Comparison of ENCODE assay signal across 20 cellular contexts in genomic region chr3:155365178-155365783, GRCh38.
A peak's percentile ranks its signal among the peaks of the same experiment; 100 is the strongest.
DNase-seq lines count a peak whose midpoint lies in the region; FAIRE-seq and TF ChIP-seq lines count a peak whose summit lies in the region.
"Had no signal": no experiment of that assay in that cellular context is flagged by ENCODE, and none has a peak within 500 bp of the region (broad histone marks: within the 10 kb centered on the region; RNA-seq: fewer than 3 reads in every experiment).

No MANE protein-coding gene starts in this region.

- no peaks in the 10 kb centered on the region for H3K9me3 ChIP-seq in HEK293 (ENCODE audit: control insufficient read depth, insufficient read depth, low read depth, low read length)
- peaks cover 4% of the 10 kb centered on the region in 2 experiments; a peak in 3 of 4 replicates for H3K9me3 ChIP-seq in H1 (ENCODE audit: insufficient read depth in 2 of 2, low read depth in 1 of 2, low read length in 1 of 2)
- H3K9me3 ChIP-seq in CD8-positive, alpha-beta memory T cell (ENCODE audit: low read length): no peaks in the 10 kb centered on the region
- H3K9me3 ChIP-seq: BE2C had no signal

- H3K4me1 Mint-ChIP-seq in CD8-positive, alpha-beta memory T cell: no peaks in the 10 kb centered on the region
- H3K4me1 Mint-ChIP-seq: CD14-positive monocyte; CD4-positive, alpha-beta memory T cell; IgD-negative memory B cell had no signal

- WGBS in H1 (ENCODE audit: extremely low coverage in 1 of 2, insufficient coverage in 1 of 2, insufficient read length in 1 of 2, insufficient replicate concordance in 2 of 2, low coverage in 1 of 2, low lambda C conversion rate in 2 of 2, missing lambda C conversion rate in 1 of 2), 2 experiments: 90% methylated on average over 1 of the region's 1 CpG; no CpG with 5 or more reads in 1 of the 2 experiments

- no peak for TF ChIP-seq POLR2A in H1 (IDR thresholded peaks at IDR 0.05; ENCODE audit: control extremely low read depth in 1 of 2, low read depth in 2 of 2, low read length in 2 of 2)

- peaks cover 5 to 20% (median 8%) of the 10 kb centered on the region in 5 donors for H3K9me3 Mint-ChIP-seq in CD8-positive, alpha-beta memory T cell
- H3K9me3 Mint-ChIP-seq: HFFc6 had no signal

- FAIRE-seq in G401.6 (lab: Jason Lieb, UNC) (peak; percentile 17), H1 (lab: Jason Lieb, UNC) (no peak)
- FAIRE-seq: GM12891 had no signal

- H3K4ac ChIP-seq in H1 (replicated peaks; ENCODE audit: insufficient read length, low read depth, low read length): no peak overlapping the region

- H2BK15ac ChIP-seq in H1 (ENCODE audit: low read length): no peak overlapping the region

- H2AK5ac ChIP-seq in H1 (ENCODE audit: low read depth, low read length): no peak overlapping the region

- no peak for TF ChIP-seq EP300 in H1 (IDR thresholded peaks at IDR 0.05; ENCODE audit: borderline replicate concordance in 1 of 2, low read depth in 2 of 2, low read length in 2 of 2)

- H4K91ac ChIP-seq in H1 (replicated peaks; ENCODE audit: insufficient read length, low read length): no peak overlapping the region

- no peak overlapping the region for H3K23ac ChIP-seq in H1 (ENCODE audit: insufficient read length)

- peak overlapping the region; percentile 79 for H2BK120ac ChIP-seq in H1 (replicated peaks; ENCODE audit: low read depth, low read length)

- no peaks in the 10 kb centered on the region for H3K4me1 ChIP-seq in HEK293 (ENCODE audit: control insufficient read depth, insufficient read depth, low read length)
- H3K4me1 ChIP-seq in H1 (replicated peaks in 1 of 4; ENCODE audit: control insufficient read depth in 3 of 4, insufficient read depth in 4 of 4, low read length in 3 of 4): peaks cover 0 to 27% (median 19%) of the 10 kb centered on the region in 4 experiments; a peak in 6 of 7 replicates
- no peaks in the 10 kb centered on the region for H3K4me1 ChIP-seq in CD8-positive, alpha-beta memory T cell (ENCODE audit: insufficient read depth, low read length)
- H3K4me1 ChIP-seq: BE2C had no signal

- H3K9ac ChIP-seq in H1 (replicated peaks in 1 of 4; ENCODE audit: extremely low read depth in 1 of 4, low read depth in 3 of 4, low read length in 3 of 4): no peak overlapping the region

- no peaks in the 10 kb centered on the region for H3K23me2 ChIP-seq in H1 (ENCODE audit: low read depth, low read length)

- H3K56ac ChIP-seq in H1 (replicated peaks; ENCODE audit: insufficient read length, low read depth, low read length): no peak overlapping the region

- no peaks in the 10 kb centered on the region for H4K20me1 ChIP-seq in H1 (replicated peaks in 1 of 2; ENCODE audit: control insufficient read depth in 1 of 2, insufficient read depth in 2 of 2, low read length in 2 of 2)

- H4K8ac ChIP-seq in H1 (ENCODE audit: extremely low read depth, insufficient read depth, low read length): no peak overlapping the region

- H3K79me1 ChIP-seq in H1 (ENCODE audit: low read depth, low read length): no peaks in the 10 kb centered on the region

- peak overlapping the region; percentile 71; the same call in 1 of the 2 replicates for H2BK5ac ChIP-seq in H1 (ENCODE audit: low read depth, low read length)

- H3K4me3 ChIP-seq in HEK293 (ENCODE audit: low read depth, low read length) (no peak overlapping the region), H1 (ENCODE audit: extremely low read depth in 1 of 4, insufficient read depth in 2 of 4, low read depth in 3 of 4, low read length in 4 of 4) (0 out of 8 replicates have a peak overlapping the region, but pooled peaks of 1 of the 4 experiments have one; percentile 6)
- no peak overlapping the region for H3K4me3 ChIP-seq in CD8-positive, alpha-beta memory T cell (ENCODE audit: low read length)

- DNase-seq in H1 (ENCODE audit: low read depth in 1 of 2, low spot score in 2 of 2) (no peak), GM10248 (ENCODE audit: extremely low spot score) (no peak)
- DNase-seq in stimulated activated CD4-positive, alpha-beta T cell treated with anti-CD3 and anti-CD28 coated beads, Interleukin-2, amount 100 ng/mL, for 48 hours: no peak
- DNase-seq in CD8-positive, alpha-beta memory T cell: no peak
- DNase-seq: ACHN; BE2C; Calu3; CD4-positive, alpha-beta memory T cell; DMS79 treated with DMSO at 0.1 percent for 48 hours; GOT3; H9; HFFc6; Kasumi-1; KG1 had no signal

- CTCF ChIA-PET in HEK293 (lab: Yijun Ruan, JAX) (interaction anchor here (0.9 to 1.0 kb wide), 2 partner anchors 336 to 497 kb away, joined by 3 to 8 read pairs; no protein-coding TSS in a partner anchor), H1 (lab: Charles Lee; ENCODE audit: partially characterized antibody) (interaction anchor here (0.6 to 2.4 kb wide), 4 partner anchors 11 to 288 kb away, joined by 3 to 8 read pairs (median 4); no protein-coding TSS in a partner anchor), GM10248 (lab: Yijun Ruan, JAX) (interaction anchor here (0.8 to 2.1 kb wide), 6 partner anchors 13 to 441 kb away, joined by 3 to 5 read pairs (median 4); partner anchors contain the start of gene C3orf33)
- CTCF ChIA-PET in CD8-positive, alpha-beta memory T cell (lab: Charles Lee): no interaction called here

- peak overlapping the region; percentile 96; the same call in 1 of the 2 replicates for H2BK20ac ChIP-seq in H1 (ENCODE audit: low read length)

- TF ChIP-seq CTCF in HEK293 (tag by site-specific recombination; IDR thresholded peaks at IDR 0.05): no peak
- no peak for TF ChIP-seq CTCF in H1 (IDR thresholded peaks at IDR 0.05; ENCODE audit: control extremely low read depth in 1 of 3, insufficient read depth in 1 of 3, low read depth in 1 of 3, low read length in 3 of 3)
- TF ChIP-seq CTCF in GM10248 (IDR thresholded peaks at IDR 0.05; ENCODE audit: control extremely low read depth, extremely low read depth, low read depth, missing control alignments): no peak

- no peak overlapping the region for H2AFZ ChIP-seq in H1 (ENCODE audit: low read length)

- H3K27ac ChIP-seq in HEK293 (ENCODE audit: extremely low read depth, low read depth, low read length): no peak overlapping the region
- H3K27ac ChIP-seq in H1 (ENCODE audit: low read depth, low read length): no peak overlapping the region
- no peak overlapping the region for H3K27ac ChIP-seq in CD8-positive, alpha-beta memory T cell (ENCODE audit: low read depth, low read length)
- H3K27ac ChIP-seq: HL-60 had no signal

- POLR2A ChIA-PET in HEK293 (lab: Yijun Ruan, JAX): no interaction called here
- POLR2A ChIA-PET in H1 (lab: Charles Lee; ENCODE audit: partially characterized antibody): no interaction called here
- POLR2A ChIA-PET in GM10248 (lab: Yijun Ruan, JAX): no interaction called here
- POLR2A ChIA-PET in CD8-positive, alpha-beta memory T cell (lab: Charles Lee): no interaction called here

- H3K27me3 Mint-ChIP-seq in CD8-positive, alpha-beta memory T cell: no peaks in the 10 kb centered on the region
- H3K27me3 Mint-ChIP-seq: IgD-negative memory B cell had no signal

- no peak overlapping the region for H4K5ac ChIP-seq in H1 (ENCODE audit: insufficient read length, low read depth, low read length)

- peak overlapping the region; percentile 93 for H3K18ac ChIP-seq in H1 (ENCODE audit: extremely low read depth, low read length)

- H3K79me2 ChIP-seq in H1 (ENCODE audit: control insufficient read depth in 1 of 2, insufficient read depth in 2 of 2, low read length in 2 of 2): no peaks in the 10 kb centered on the region

- H3K27me3 ChIP-seq in H1 (replicated peaks in 1 of 4; ENCODE audit: control insufficient read depth in 3 of 4, extremely low read depth in 1 of 4, insufficient read depth in 3 of 4, low read length in 3 of 4): peaks cover 0 to 12% (median 8%) of the 10 kb centered on the region in 4 experiments; a peak in 6 of 7 replicates
- no peaks in the 10 kb centered on the region for H3K27me3 ChIP-seq in CD8-positive, alpha-beta memory T cell (ENCODE audit: insufficient read depth, low read length, poor library complexity, severe bottlenecking)
- H3K27me3 ChIP-seq: BE2C had no signal

- no peak for TF ChIP-seq RAD21 in H1 (IDR thresholded peaks at IDR 0.05 in 1 of 2, conservative IDR thresholded peaks at IDR 0.05 in 1 of 2; ENCODE audit: low read depth in 2 of 2, low read length in 2 of 2)

- H3K4me2 ChIP-seq in H1 (ENCODE audit: insufficient read depth in 1 of 2, low read depth in 2 of 2, low read length in 2 of 2): no peak overlapping the region

- H3K4me3 Mint-ChIP-seq in CD8-positive, alpha-beta memory T cell: no peak overlapping the region
- H3K4me3 Mint-ChIP-seq: CD14-positive monocyte; CD4-positive, alpha-beta memory T cell; H9; HFFc6 had no signal

- H3K27ac Mint-ChIP-seq in CD8-positive, alpha-beta memory T cell: no peak overlapping the region
- H3K27ac Mint-ChIP-seq: CD14-positive monocyte, H9, HFFc6, IgD-negative memory B cell had no signal

- peak overlapping the region; percentile 95; the same call in 1 of the 2 replicates for H2BK12ac ChIP-seq in H1 (ENCODE audit: low read depth, low read length)

- peaks cover 0 to 4% (median 0%) of the 10 kb centered on the region in 3 donors for H3K36me3 Mint-ChIP-seq in CD8-positive, alpha-beta memory T cell
- H3K36me3 Mint-ChIP-seq: CD14-positive monocyte; CD4-positive, alpha-beta memory T cell had no signal

- H3K36me3 ChIP-seq in HEK293 (ENCODE audit: control insufficient read depth in 2 of 2, insufficient read depth in 1 of 2, low read length in 2 of 2): no peaks in the 10 kb centered on the region
- H3K36me3 ChIP-seq in H1 (ENCODE audit: control insufficient read depth in 2 of 4, insufficient read depth in 4 of 4, low read length in 3 of 4): peaks cover 0 to 4% (median 0%) of the 10 kb centered on the region in 4 experiments; a peak in 1 of 8 replicates
- no peaks in the 10 kb centered on the region for H3K36me3 ChIP-seq in CD8-positive, alpha-beta memory T cell (ENCODE audit: insufficient read depth, low read length)
- H3K36me3 ChIP-seq: BE2C had no signal

- no peak overlapping the region for H3K14ac ChIP-seq in H1 (ENCODE audit: insufficient read length)

TF ChIP-seq in HEK293, 187 proteins besides CTCF, POLR2A, EP300 and RAD21:
- TF ChIP-seq TRIM28 (IDR thresholded peaks at IDR 0.05; ENCODE audit: borderline replicate concordance, low read length) (peak; percentile 98), ZNF768 (tag by site-specific recombination; IDR thresholded peaks at IDR 0.05) (no peak), SETDB1 (IDR thresholded peaks at IDR 0.05; ENCODE audit: insufficient read length, low read length) (peak; percentile 97)
TF ChIP-seq in HEK293: peak in this region for 2.

TF ChIP-seq in H1, 55 proteins besides CTCF, POLR2A, EP300 and RAD21 (continues in another document):
- TF ChIP-seq CHD2 (IDR thresholded peaks at IDR 0.05; ENCODE audit: low read length): no peak
- no peak for TF ChIP-seq NRF1 (IDR thresholded peaks at IDR 0.05; ENCODE audit: low read depth, low read length)
- TF ChIP-seq YY1 (IDR thresholded peaks at IDR 0.05; ENCODE audit: low read depth, low read length): no peak
- TF ChIP-seq MAFK (IDR thresholded peaks at IDR 0.05; ENCODE audit: low read depth, low read length): no peak
- TF ChIP-seq PHF8 (conservative IDR thresholded peaks at IDR 0.05; ENCODE audit: low read depth, low read length): no peak
- TF ChIP-seq MAX (IDR thresholded peaks at IDR 0.05): no peak
- no peak for TF ChIP-seq TCF12 (IDR thresholded peaks at IDR 0.05; ENCODE audit: low read depth, low read length)
- TF ChIP-seq CREB1 (IDR thresholded peaks at IDR 0.05): no peak
